Comparison of ENCODE assay signal across 8 cellular contexts in the genomic region with DNA sequence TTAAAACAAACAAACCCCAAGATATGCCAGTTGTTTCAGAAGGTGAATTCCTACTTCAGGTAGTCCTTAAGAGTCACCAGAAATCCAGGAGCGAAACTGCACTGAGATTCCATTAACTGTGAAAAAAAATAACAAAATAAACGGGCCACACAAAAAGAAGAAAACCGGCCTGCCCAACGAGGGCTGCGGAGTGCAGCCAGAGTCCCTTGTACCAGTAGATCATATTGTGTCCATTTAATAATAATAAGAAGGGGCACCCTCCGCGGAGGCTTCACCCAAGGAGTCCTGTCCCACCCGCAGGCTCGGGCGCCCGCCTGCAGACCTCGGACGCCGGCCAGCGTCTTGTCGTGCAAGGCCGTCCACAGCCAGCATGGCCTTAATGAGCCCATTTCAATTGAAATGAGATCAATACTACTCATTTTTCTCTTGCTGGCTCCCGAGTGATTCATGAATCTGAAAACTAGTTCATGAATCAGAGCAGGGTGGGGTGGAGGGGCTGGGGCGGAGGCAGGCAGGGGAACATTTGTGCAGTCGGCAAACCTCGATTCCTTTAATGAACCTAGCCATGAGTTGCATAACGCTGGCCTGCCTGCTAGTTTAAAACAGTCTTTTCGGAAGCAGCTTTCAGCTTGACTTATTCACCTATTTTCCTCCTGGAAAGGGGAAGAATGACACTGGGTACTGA.
DNase-seq lines count a peak whose midpoint lies in the region; ATAC-seq and TF ChIP-seq lines count a peak whose summit lies in the region.

No MANE protein-coding gene starts in this region.

- no peak for TF ChIP-seq CTCF in MCF 10A (IDR thresholded peaks at IDR 0.05; ENCODE audit: unreplicated experiment)

- no peaks in the 10 kb centered on the region for H3K27me3 Mint-ChIP-seq in MCF 10A (ENCODE audit: insufficient read depth, unreplicated experiment)

- DNase-seq in Jurkat, Clone E6-1 (ENCODE audit: low read depth, low spot score): no peak
- DNase-seq in UCSD-AML1 (lab: John Stamatoyannopoulos, UW; ENCODE audit: unreplicated experiment): peak; percentile 76
- peak; percentile 99 for DNase-seq in MCF 10A (ENCODE audit: unreplicated experiment)
- DNase-seq in left colon: peak; percentile 50 to 74
- peak; percentile 28 to 43 for DNase-seq in stimulated activated CD4-positive, alpha-beta T cell treated with anti-CD3 and anti-CD28 coated beads, Interleukin-1b, Interleukin-23, amount 100 ng/mL, for 1 hour (ENCODE audit: low read depth in 2 of 2)

- CTCF ChIA-PET in MCF 10A (lab: Yijun Ruan, JAX): interaction anchor here (0.6 to 8.3 kb wide), 24 partner anchors 8 to 365 kb away, joined by 3 to 76 read pairs (median 5); a partner anchor contains a TSS

- H3K4me1 Mint-ChIP-seq in MCF 10A (ENCODE audit: insufficient read depth, unreplicated experiment): peaks cover 77% of the 10 kb centered on the region

- no peaks in the 10 kb centered on the region for H3K36me3 Mint-ChIP-seq in MCF 10A (ENCODE audit: insufficient read depth, unreplicated experiment)

- peak overlapping the region; percentile 65 for H3K4me3 ChIP-seq in ACC112 (ENCODE audit: low read depth, low read length)
- peak overlapping the region; percentile 40 for H3K4me3 ChIP-seq in Jurkat, Clone E6-1 (ENCODE audit: low read length)

- H3K27ac Mint-ChIP-seq in MCF 10A (ENCODE audit: low read depth, unreplicated experiment): peak overlapping the region; percentile 96

- no peaks in the 10 kb centered on the region for H3K36me3 ChIP-seq in ACC112 (ENCODE audit: insufficient read depth, low read length)

- ATAC-seq in left colon (peak; percentile 8), HG03354 (IDR thresholded peaks at IDR 0.05; ENCODE audit: poor library complexity, severe bottlenecking, unreplicated experiment) (no peak), GM19467 (IDR thresholded peaks at IDR 0.05; ENCODE audit: unreplicated experiment) (no peak)

- peak overlapping the region; percentile 9 for H2AFZ ChIP-seq in ACC112 (ENCODE audit: low read length, unreplicated experiment)

- H3K4me3 Mint-ChIP-seq in MCF 10A (ENCODE audit: unreplicated experiment): peak overlapping the region; percentile 61

- peaks cover 3% of the 10 kb centered on the region for H3K79me2 ChIP-seq in ACC112 (ENCODE audit: control insufficient read depth, insufficient read depth, low read length, unreplicated experiment)

- intact Hi-C loops in MCF 10A (cut with micrococcal nuclease) (loop anchor here (1.0 kb wide), 2 partner anchors 39 to 224 kb away; no protein-coding TSS in a partner anchor), left colon (cut with DNase I, micrococcal nuclease) (loop anchor here in 1 of 2 donors (10.0 kb wide), 1 partner anchor 252 kb away; no protein-coding TSS in a partner anchor)

- no peaks in the 10 kb centered on the region for H3K27me3 ChIP-seq in ACC112 (ENCODE audit: insufficient read depth, low read length)

- POLR2A ChIA-PET in MCF 10A (lab: Yijun Ruan, JAX): interaction anchor here (0.6 to 12.7 kb wide), 64 partner anchors 10 to 404 kb away, joined by 3 to 563 read pairs (median 7); a partner anchor contains a TSS

- peaks cover 71% of the 10 kb centered on the region for H3K4me1 ChIP-seq in ACC112 (ENCODE audit: control insufficient read depth, insufficient read depth, low read length, unreplicated experiment)

- no TSS peak for BruUV-seq in MCF 10A (replicated peaks; lab: Mats Ljungman, UMichigan)

- H3K9me3 Mint-ChIP-seq in MCF 10A (ENCODE audit: unreplicated experiment): no peaks in the 10 kb centered on the region

- H3K27ac ChIP-seq in ACC112 (ENCODE audit: low read depth, low read length): peak overlapping the region; percentile 95
